8 cellular contexts compared by ENCODE assay signal in genomic region chr16:57591086-57591869, GRCh38. TPM values are rescaled to one million over a fixed set of nuclear protein-coding genes. Genes with fewer than 3 reads are reported as not detected.
A peak's percentile ranks its signal among the peaks of the same experiment; 100 is the strongest.
DNase-seq lines count a peak whose midpoint lies in the region; ATAC-seq, FAIRE-seq and TF ChIP-seq lines count a peak whose summit lies in the region.

No MANE protein-coding gene starts in this region.

- TF ChIP-seq CTCF in MCF 10A (IDR thresholded peaks at IDR 0.05; ENCODE audit: unreplicated experiment), result peak; percentile 88

- ATAC-seq in HG02798 (IDR thresholded peaks at IDR 0.05; ENCODE audit: poor library complexity, unreplicated experiment), result peak; percentile 86

- POLR2A ChIA-PET in MCF 10A (lab: Yijun Ruan, JAX), result interaction anchor here (0.5 to 1.8 kb wide), 6 partner anchors 9 to 1096 kb away, joined by 3 to 9 read pairs (median 4); partner anchors contain the start of genes ADGRG1 and KATNB1

- no TSS peak for BruUV-seq in MCF 10A (replicated peaks; lab: Mats Ljungman, UMichigan)

- no peaks in the 10 kb centered on the region for H3K36me3 Mint-ChIP-seq in MCF 10A (ENCODE audit: insufficient read depth, unreplicated experiment)

- intact Hi-C loops in MCF 10A (cut with micrococcal nuclease), result loop anchor here (1.0 to 5.0 kb wide), 4 partner anchors 37 to 146 kb away; partner anchors contain the start of genes ADGRG1 and KATNB1

- peaks cover 14% of the 10 kb centered on the region for H3K4me1 Mint-ChIP-seq in MCF 10A (ENCODE audit: insufficient read depth, unreplicated experiment)

- DNase-seq in A172 (ENCODE audit: low spot score), result peak; percentile 92
- DNase-seq in GM12892 (ENCODE audit: insufficient read length), result no peak
- DNase-seq in NCI-H1930 (lab: John Stamatoyannopoulos, UW), result peak; percentile 5 to 30
- DNase-seq in MCF 10A (ENCODE audit: unreplicated experiment), result peak; percentile 87
- DNase-seq in inferior parietal cortex (ENCODE audit: extremely low spot score), result peak; percentile 74
- DNase-seq in stimulated activated CD4-positive, alpha-beta T cell treated with anti-CD3 and anti-CD28 coated beads, Interleukin-12 subunit alpha, Interleukin-12 subunit beta, amount 100 ng/mL, for 48 hours (ENCODE audit: low read depth in 2 of 3, low spot score in 1 of 3), result peak; percentile 69 to 70 (median 70)

- CTCF ChIA-PET in MCF 10A (lab: Yijun Ruan, JAX), result interaction anchor here (0.6 to 6.3 kb wide), 15 partner anchors 9 to 398 kb away, joined by 3 to 72 read pairs (median 4); no protein-coding TSS in a partner anchor

- H3K4me3 Mint-ChIP-seq in MCF 10A (ENCODE audit: unreplicated experiment), result no peak overlapping the region

- peak overlapping the region; percentile 36 for H3K27ac Mint-ChIP-seq in MCF 10A (ENCODE audit: low read depth, unreplicated experiment)

- H3K9me3 Mint-ChIP-seq in MCF 10A (ENCODE audit: unreplicated experiment), result no peaks in the 10 kb centered on the region

- FAIRE-seq in GM12892 (lab: Jason Lieb, UNC) (peak; percentile 95), TTC549 (lab: Jason Lieb, UNC) (peak; percentile 43)

- no peak for TF ChIP-seq POLR2A in GM12892 (IDR thresholded peaks at IDR 0.05; ENCODE audit: low read depth, low read length)

- H3K27me3 Mint-ChIP-seq in MCF 10A (ENCODE audit: insufficient read depth, unreplicated experiment), result no peaks in the 10 kb centered on the region

RNA-seq across cellular contexts. Expression of gene ADGRG1, which starts 37.2 kb away (rescaled TPM):
- 26.9 and 32.6 TPM in 2 replicates for total RNA-seq in A172 (2014; rRNA removed; shearing (Covaris generic))
- 1.5 TPM for polyA plus RNA-seq in GM12892 (2012; ENCODE audit: missing spikeins)
- total RNA-seq in MCF 10A (2022), result 10.1 and 10.2 TPM in 2 replicates

RNA-seq across cellular contexts. Expression of gene ADGRG5, which starts 48.8 kb away (rescaled TPM):
- not detected in 2 replicates for total RNA-seq in A172 (2014; rRNA removed; shearing (Covaris generic))
- 21.1 TPM for polyA plus RNA-seq in GM12892 (2012; ENCODE audit: missing spikeins)
- total RNA-seq in MCF 10A (2022), result not detected in 2 replicates

RNA-seq across cellular contexts. Expression of gene CCDC102A, which starts 54.9 kb away (rescaled TPM):
- total RNA-seq in A172 (2014; rRNA removed; shearing (Covaris generic)), result 6.9 and 16.5 TPM in 2 replicates
- polyA plus RNA-seq in GM12892 (2012; ENCODE audit: missing spikeins), result 2.6 TPM
- 3.8 and 4.1 TPM in 2 replicates for total RNA-seq in MCF 10A (2022)
